ENCODE assay signal across 8 cellular contexts in genomic region chr14:23562822-23563472, GRCh38. TPM values are rescaled to one million over a fixed set of nuclear protein-coding genes. Genes with fewer than 3 reads are reported as not detected.
DNase-seq lines count a peak whose midpoint lies in the region; ATAC-seq lines count a peak whose summit lies in the region.

No MANE protein-coding gene starts in this region.

- no peak for ATAC-seq in activated naive CD8-positive, alpha-beta T cell treated with anti-CD3 and anti-CD28 coated beads, Interleukin-2, amount 50 U/mL, for 24 hours

- no peaks in the 10 kb centered on the region for H3K9me3 Mint-ChIP-seq in activated naive CD8-positive, alpha-beta T cell treated with anti-CD3 and anti-CD28 coated beads, Interleukin-2, amount 50 U/mL, for 24 hours

- peaks cover 38% of the 10 kb centered on the region for H3K4me1 Mint-ChIP-seq in activated naive CD8-positive, alpha-beta T cell treated with anti-CD3 and anti-CD28 coated beads, Interleukin-2, amount 50 U/mL, for 24 hours

- no peaks in the 10 kb centered on the region for H3K9me3 ChIP-seq in SJSA1 (replicated peaks)

- peak overlapping the region; percentile 2 for H3K27ac Mint-ChIP-seq in activated naive CD8-positive, alpha-beta T cell treated with anti-CD3 and anti-CD28 coated beads, Interleukin-2, amount 50 U/mL, for 24 hours

- peak; percentile 76 for DNase-seq in D341Med (ENCODE audit: low spot score)
- peak; percentile 20 for DNase-seq in HS-27A (ENCODE audit: low read depth)
- peak; percentile 27 to 57 for DNase-seq in SJSA1 (ENCODE audit: low read depth in 1 of 2, low spot score in 2 of 2)
- DNase-seq in activated naive CD8-positive, alpha-beta T cell treated with anti-CD3 and anti-CD28 coated beads, Interleukin-2, amount 50 U/mL, for 24 hours = peak; percentile 65
- DNase-seq in hypothalamus (lab: John Stamatoyannopoulos, UW) = peak in 26 of 51 donors; percentile 12 to 74 (median 36)
- DNase-seq in stimulated activated CD4-positive, alpha-beta T cell treated with anti-CD3 and anti-CD28 coated beads, Interleukin-4, amount 100 ng/mL, for 48 hours (ENCODE audit: low read depth in 2 of 2) = peak; percentile 32 to 42
- DNase-seq in middle frontal gyrus (ENCODE audit: extremely low spot score, low spot score) = no peak
- DNase-seq in globus pallidus (ENCODE audit: low spot score) = no peak

- H3K4me3 ChIP-seq in SJSA1 = no peak overlapping the region

- H3K27me3 ChIP-seq in SJSA1 (replicated peaks) = no peaks in the 10 kb centered on the region

- no peaks in the 10 kb centered on the region for H3K27me3 Mint-ChIP-seq in activated naive CD8-positive, alpha-beta T cell treated with anti-CD3 and anti-CD28 coated beads, Interleukin-2, amount 50 U/mL, for 24 hours

- peaks cover 10% of the 10 kb centered on the region for H3K4me1 ChIP-seq in SJSA1 (replicated peaks)

- H3K4me3 Mint-ChIP-seq in activated naive CD8-positive, alpha-beta T cell treated with anti-CD3 and anti-CD28 coated beads, Interleukin-2, amount 50 U/mL, for 24 hours = no peak overlapping the region

- H3K36me3 Mint-ChIP-seq in activated naive CD8-positive, alpha-beta T cell treated with anti-CD3 and anti-CD28 coated beads, Interleukin-2, amount 50 U/mL, for 24 hours (ENCODE audit: low read depth) = peaks cover 29% of the 10 kb centered on the region

- no peaks in the 10 kb centered on the region; the same call in 1 of the 2 replicates for H3K36me3 ChIP-seq in SJSA1

- H3K27ac ChIP-seq in SJSA1 = no peak overlapping the region

RNA-seq across cellular contexts. Expression of gene AP1G2, which starts 4.6 kb away (rescaled TPM):
- 0.74 and 1.1 TPM in 2 replicates for total RNA-seq in SJSA1 (2014; rRNA removed; shearing (Covaris generic))

RNA-seq across cellular contexts. Expression of gene THTPA, which starts 6.9 kb away (rescaled TPM):
- total RNA-seq in SJSA1 (2014; rRNA removed; shearing (Covaris generic)) = 5.0 TPM in 2 replicates

RNA-seq across cellular contexts. Expression of gene ZFHX2, which starts 11.4 kb away (rescaled TPM):
- not detected in 2 replicates for total RNA-seq in SJSA1 (2014; rRNA removed; shearing (Covaris generic))

RNA-seq across cellular contexts. Expression of gene JPH4, which starts 15.6 kb away (rescaled TPM):
- not detected in 2 replicates for total RNA-seq in SJSA1 (2014; rRNA removed; shearing (Covaris generic))

Comparison
In these comparisons a context has a peak if more than half of its experiments do, and no peak if none do; other contexts are left out.
1. DNase-seq: peak in D341Med (single experiment), HS-27A (single experiment), SJSA1 (2 of 2), activated naive CD8-positive, alpha-beta T cell treated with anti-CD3 and anti-CD28 coated beads, Interleukin-2, amount 50 U/mL, for 24 hours (single experiment), hypothalamus (26 of 51) and stimulated activated CD4-positive, alpha-beta T cell treated with anti-CD3 and anti-CD28 coated beads, Interleukin-4, amount 100 ng/mL, for 48 hours (2 of 2); none in middle frontal gyrus (single experiment) and globus pallidus (single experiment).